17 cellular contexts compared by ENCODE assay signal in genomic region chr15:77312523-77312922, GRCh38.
DNase-seq lines count a peak whose midpoint lies in the region; FAIRE-seq and TF ChIP-seq lines count a peak whose summit lies in the region.
"Had no signal": no experiment of that assay in that cellular context is flagged by ENCODE, and none has a peak within 500 bp of the region (broad histone marks: within the 10 kb centered on the region; RNA-seq: fewer than 3 reads in every experiment).

No MANE protein-coding gene starts in this region.

- H3K4me1 ChIP-seq in SK-N-SH (ENCODE audit: control insufficient read depth in 1 of 2, insufficient read depth in 2 of 2, low read depth in 1 of 2, low read length in 1 of 2) (peaks cover 6% of the 10 kb centered on the region in 2 experiments; a peak in 3 of 4 replicates), smooth muscle cell (ENCODE audit: low read depth) (no peaks in the 10 kb centered on the region)

- POLR2A ChIA-PET in SK-N-SH (lab: Yijun Ruan, JAX) = no interaction called here

- H3K27me3 ChIP-seq in SK-N-SH (ENCODE audit: insufficient read depth) (no peaks in the 10 kb centered on the region), smooth muscle cell (ENCODE audit: low read depth) (no peaks in the 10 kb centered on the region)
- H3K27me3 ChIP-seq: BLaER1 treated with 17β-estradiol and CSF1 and Interleukin-3, amounts not matched to agents 10 nM and 100 nM; spleen; stomach; upper lobe of left lung had no signal

- no peak; the same call in 1 of the 2 replicates for TF ChIP-seq RAD21 in SK-N-SH (IDR thresholded peaks at IDR 0.05; ENCODE audit: low read length)

- H3K9me2 ChIP-seq in SK-N-SH = no peaks in the 10 kb centered on the region

- no peaks in the 10 kb centered on the region for H3K36me3 ChIP-seq in SK-N-SH (replicated peaks in 1 of 2; ENCODE audit: control insufficient read depth in 1 of 2, insufficient read depth in 2 of 2, low read length in 1 of 2)
- no peaks in the 10 kb centered on the region for H3K36me3 ChIP-seq in smooth muscle cell (ENCODE audit: low read depth)
- H3K36me3 ChIP-seq: BLaER1 treated with 17β-estradiol and CSF1 and Interleukin-3, amounts not matched to agents 10 nM and 100 nM; lower lobe of right lung; spleen; stomach; upper lobe of left lung had no signal

- H4K20me1 ChIP-seq in SK-N-SH (ENCODE audit: insufficient read depth) (no peaks in the 10 kb centered on the region), smooth muscle cell (ENCODE audit: low read depth) (peaks cover 55% of the 10 kb centered on the region)

- H3K9me3 ChIP-seq in SK-N-SH = no peaks in the 10 kb centered on the region
- no peaks in the 10 kb centered on the region for H3K9me3 ChIP-seq in smooth muscle cell (replicated peaks; ENCODE audit: low read depth)
- H3K9me3 ChIP-seq: BLaER1 treated with 17β-estradiol and CSF1 and Interleukin-3, amounts not matched to agents 10 nM and 100 nM; lower lobe of right lung; spleen; stomach; upper lobe of left lung had no signal

- H3K4me2 ChIP-seq in SK-N-SH (no peak overlapping the region), smooth muscle cell (no peak overlapping the region)
- H3K4me2 ChIP-seq: BLaER1 treated with 17β-estradiol and CSF1 and Interleukin-3, amounts not matched to agents 10 nM and 100 nM had no signal

- no peak overlapping the region for H2AFZ ChIP-seq in SK-N-SH (ENCODE audit: low read depth)
- no peak overlapping the region for H2AFZ ChIP-seq in smooth muscle cell (ENCODE audit: low read depth)

- H3F3A ChIP-seq in SK-N-SH (replicated peaks; ENCODE audit: insufficient read depth) (no peaks in the 10 kb centered on the region), smooth muscle cell (ENCODE audit: low read depth) (no peaks in the 10 kb centered on the region)

- H3K4me3 ChIP-seq in SK-N-SH (ENCODE audit: low read depth in 2 of 2, low read length in 1 of 2) = no peak overlapping the region
- H3K4me3 ChIP-seq in smooth muscle cell = no peak overlapping the region
- H3K4me3 ChIP-seq: BLaER1 treated with 17β-estradiol and CSF1 and Interleukin-3, amounts not matched to agents 10 nM and 100 nM; lower lobe of right lung; spleen; stomach; upper lobe of left lung had no signal

- FAIRE-seq in GM19239 (lab: Jason Lieb, UNC) = no peak

- H3K27ac ChIP-seq in SK-N-SH (ENCODE audit: low read depth in 2 of 2, low read length in 1 of 2) (peak overlapping the region; percentile 63 to 92), smooth muscle cell (ENCODE audit: low read depth) (peak overlapping the region; percentile 17)
- H3K27ac ChIP-seq: BLaER1 treated with 17β-estradiol and CSF1 and Interleukin-3, amounts not matched to agents 10 nM and 100 nM; lower lobe of right lung; spleen; stomach; upper lobe of left lung had no signal

- peaks cover 56% of the 10 kb centered on the region for H3K79me2 ChIP-seq in SK-N-SH (ENCODE audit: insufficient read depth)
- H3K79me2 ChIP-seq in smooth muscle cell (ENCODE audit: low read depth) = peaks cover 33% of the 10 kb centered on the region

- CTCF ChIA-PET in SK-N-SH (lab: Yijun Ruan, JAX) = no interaction called here

- 6% methylated on average over 1 of the region's 1 CpG for WGBS in SK-N-SH (ENCODE audit: low lambda C conversion rate)
- WGBS in smooth muscle cell (ENCODE audit: low lambda C conversion rate) = 80% methylated on average over 1 of the region's 1 CpG

- H3K9ac ChIP-seq in SK-N-SH (no peak overlapping the region), smooth muscle cell (ENCODE audit: low read depth) (no peak overlapping the region)
- H3K9ac ChIP-seq: BLaER1 treated with 17β-estradiol and CSF1 and Interleukin-3, amounts not matched to agents 10 nM and 100 nM had no signal

- no peak for TF ChIP-seq EP300 in SK-N-SH (IDR thresholded peaks at IDR 0.05; ENCODE audit: borderline replicate concordance in 1 of 2, low read depth in 1 of 2, low read length in 1 of 2)

- TF ChIP-seq CTCF in SK-N-SH (IDR thresholded peaks at IDR 0.05) (no peak), smooth muscle cell (IDR thresholded peaks at IDR 0.05; ENCODE audit: borderline replicate concordance, insufficient read depth, poor library complexity, severe bottlenecking) (no peak)

- DNase-seq in GM03348 (ENCODE audit: low spot score) (peak; percentile 47), SK-N-SH (no peak), fibroblast of peridontal ligament (ENCODE audit: extremely low read depth) (peak; percentile 92), smooth muscle cell (lab: John Stamatoyannopoulos, UW; ENCODE audit: unreplicated experiment) (no peak), anterior cingulate cortex (lab: John Stamatoyannopoulos, UW) (no peak), GM19239 (ENCODE audit: insufficient read length, low spot score) (no peak), NCI-H748 treated with DMSO at 0.1 percent for 48 hours (lab: John Stamatoyannopoulos, UW) (no peak)
- DNase-seq: activated CD8-positive, alpha-beta T cell treated with anti-CD3 and anti-CD28 coated beads for 36 hours; amygdala; lower lobe of right lung; NCI-H1417; NCI-H526; spleen; stimulated activated CD4-positive, alpha-beta T cell treated with anti-CD3 and anti-CD28 coated beads, Interleukin-4, amount 100 ng/mL, for 4 hours; stomach; upper lobe of left lung had no signal

TF ChIP-seq in SK-N-SH, 30 proteins besides CTCF, POLR2A, EP300 and RAD21:
- TF ChIP-seq NRF1 (IDR thresholded peaks at IDR 0.05; ENCODE audit: low read depth, low read length) (no peak), RFX5 (IDR thresholded peaks at IDR 0.05; ENCODE audit: low read length) (no peak), IRF3 (IDR thresholded peaks at IDR 0.05; ENCODE audit: low read depth, low read length) (no peak), REST (IDR thresholded peaks at IDR 0.05; ENCODE audit: low read depth, low read length) (no peak), MEF2A (IDR thresholded peaks at IDR 0.05; ENCODE audit: borderline replicate concordance, low read depth) (0 out of 2 replicates have a peak, but pooled peaks have one; percentile 18), NFIC (IDR thresholded peaks at IDR 0.05; ENCODE audit: borderline replicate concordance) (no peak), TCF12 (IDR thresholded peaks at IDR 0.05) (peak; percentile 63; the same call in 1 of the 2 replicates), FOXJ3 (CRISPR knock-in tag; IDR thresholded peaks at IDR 0.05) (no peak)

Comparison
In these comparisons a context has a peak if more than half of its experiments do, and no peak if none do; other contexts are left out.
1. DNase-seq: peak in GM03348 (single experiment) and fibroblast of peridontal ligament (single experiment); none in SK-N-SH (single experiment), smooth muscle cell (single experiment), anterior cingulate cortex (0 of 58), GM19239 (single experiment) and NCI-H748 treated with DMSO at 0.1 percent for 48 hours (single experiment).